8 cellular contexts compared by ENCODE assay signal in genomic region chr5:131262953-131263541, GRCh38. TPM values are rescaled to one million over a fixed set of nuclear protein-coding genes. Genes with fewer than 3 reads are reported as not detected.
DNase-seq lines count a peak whose midpoint lies in the region; ATAC-seq and TF ChIP-seq lines count a peak whose summit lies in the region.

No MANE protein-coding gene starts in this region.

- H3K4me1 ChIP-seq in BE2C (peaks cover 2% of the 10 kb centered on the region; the same call in 1 of the 2 replicates), prostate gland (replicated peaks) (peaks cover 7% of the 10 kb centered on the region)

- DNase-seq in BE2C: no peak
- DNase-seq in SW480 (ENCODE audit: low spot score): peak; percentile 72
- no peak for DNase-seq in fibroblast of mammary gland (ENCODE audit: low read depth)
- no peak for DNase-seq in prostate gland (ENCODE audit: low spot score)
- no peak for DNase-seq in NCI-H446 treated with DMSO at 0.1 percent for 48 hours (lab: John Stamatoyannopoulos, UW)

- TF ChIP-seq CTCF in BE2C (IDR thresholded peaks at IDR 0.05; ENCODE audit: low read depth, low read length): no peak
- no peak for TF ChIP-seq CTCF in fibroblast of mammary gland (conservative IDR thresholded peaks at IDR 0.05; ENCODE audit: control insufficient read depth, insufficient read depth, low read depth, low read length)
- TF ChIP-seq CTCF in prostate gland (IDR thresholded peaks at IDR 0.05): no peak

- no peaks in the 10 kb centered on the region for H3K36me3 ChIP-seq in BE2C
- H3K36me3 ChIP-seq in prostate gland: no peaks in the 10 kb centered on the region

- ATAC-seq in GM18868 (IDR thresholded peaks at IDR 0.05; ENCODE audit: unreplicated experiment) (peak; percentile 17), HG03139 (IDR thresholded peaks at IDR 0.05; ENCODE audit: unreplicated experiment) (peak; percentile 6), HG02798 (IDR thresholded peaks at IDR 0.05; ENCODE audit: poor library complexity, unreplicated experiment) (no peak)

- H3K9me3 ChIP-seq in BE2C (no peaks in the 10 kb centered on the region), prostate gland (no peaks in the 10 kb centered on the region)

- intact Hi-C loops in prostate gland (cut with DNase I): no loop called here

- TF ChIP-seq POLR2A in prostate gland (IDR thresholded peaks at IDR 0.05): no peak

- H3K4me3 ChIP-seq in BE2C (ENCODE audit: low read depth, low read length) (peak overlapping the region; percentile 88), fibroblast of mammary gland (ENCODE audit: control insufficient read depth, low read depth, low read length) (peak overlapping the region; percentile 83), prostate gland (peak overlapping the region; percentile 88 to 99)

- 25% methylated on average over 10 of the region's 10 CpGs for WGBS in prostate gland

- H3K27ac ChIP-seq in prostate gland: peak overlapping the region; percentile 92 to 93

- H3K27me3 ChIP-seq in BE2C (no peaks in the 10 kb centered on the region), prostate gland (replicated peaks; ENCODE audit: insufficient read depth) (no peaks in the 10 kb centered on the region)

RNA-seq across cellular contexts. Expression of gene CDC42SE2, which starts 0.8 kb away (rescaled TPM):
- polyA plus RNA-seq in BE2C (2012; ENCODE audit: insufficient read depth, insufficient read length, low read depth): 9.1 TPM
- total RNA-seq in prostate gland: 10 to 100 TPM; 51.0 to 63.5 TPM
